ENCODE assay signal across 5 cellular contexts in the genomic region with DNA sequence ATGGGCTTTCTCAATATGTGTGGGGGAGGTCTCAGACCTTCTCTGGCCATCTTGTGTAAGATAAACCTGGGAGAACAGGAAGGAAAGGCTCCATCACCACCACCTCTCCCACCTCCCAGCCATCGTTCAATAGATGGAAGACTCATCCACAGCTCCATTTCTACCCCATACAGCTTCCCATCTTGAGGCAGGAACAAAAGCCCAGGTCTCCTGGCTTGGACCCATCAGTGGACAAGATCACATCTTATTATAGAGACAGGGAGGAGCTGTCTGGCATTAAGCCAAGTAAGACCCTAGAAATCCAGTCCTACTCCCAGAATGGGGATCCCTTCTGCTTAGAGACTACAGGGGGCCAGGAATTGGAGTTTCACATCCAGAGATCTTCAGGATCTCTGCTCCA.
"Had no signal": no experiment of that assay in that cellular context is flagged by ENCODE, and none has a peak within 500 bp of the region (broad histone marks: within the 10 kb centered on the region; RNA-seq: fewer than 3 reads in every experiment).

No MANE protein-coding gene starts in this region.

- H3K4me3 ChIP-seq: GM23338, K562 had no signal

- H3K4me3 Mint-ChIP-seq: GM23338, H9 had no signal

- H3K4me2 ChIP-seq: GM23338 had no signal

- H3K9me3 Mint-ChIP-seq: GM23338, H9 had no signal

- H3K27ac Mint-ChIP-seq: GM23338, H9 had no signal

- ATAC-seq: GM23338, K562 had no signal

- H2AFZ ChIP-seq: GM23338 had no signal

- DNase-seq: H9, HCEC 1CT, IMR-90 had no signal
